Comparison of ENCODE assay signal across 8 cellular contexts in the genomic region with DNA sequence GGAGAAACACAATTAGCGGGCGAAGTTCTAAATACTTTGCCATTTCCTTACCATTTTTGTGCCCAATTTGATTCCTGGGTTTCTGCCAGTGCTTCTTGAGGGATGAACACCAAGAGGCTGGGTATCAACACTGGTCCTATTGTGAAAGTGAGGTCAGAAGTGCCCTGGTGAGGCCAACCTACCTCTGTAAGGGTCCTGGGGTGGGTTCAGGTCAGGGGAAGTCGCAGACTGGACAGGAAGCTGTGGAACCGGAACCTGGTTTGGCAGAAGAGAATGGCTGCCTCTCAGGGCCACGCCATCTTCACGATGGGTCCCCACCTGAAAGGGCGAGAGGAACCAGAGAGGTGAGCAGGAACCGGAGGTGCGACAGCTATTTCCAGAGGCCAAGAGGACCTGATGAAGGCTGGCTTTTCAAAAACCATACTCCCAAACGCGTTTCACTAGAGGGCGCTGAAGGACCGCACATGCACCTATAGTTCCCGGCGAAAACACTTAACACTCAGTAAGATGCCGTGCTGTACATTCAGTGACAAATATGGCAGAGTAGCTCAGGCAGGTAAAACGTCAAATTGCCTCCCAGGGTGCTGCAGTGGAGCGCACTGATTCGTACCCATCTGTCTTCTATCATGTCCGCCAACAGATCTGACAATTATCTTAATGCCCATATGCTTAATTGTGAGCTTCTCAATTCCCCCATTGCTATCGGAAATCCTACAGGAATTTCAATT.
DNase-seq lines count a peak whose midpoint lies in the region; ATAC-seq and TF ChIP-seq lines count a peak whose summit lies in the region.

No MANE protein-coding gene starts in this region.

- TF ChIP-seq CTCF in AG09319 (IDR thresholded peaks at IDR 0.05; ENCODE audit: low read depth, low read length) (peak; percentile 83), WERI-Rb-1 (IDR thresholded peaks at IDR 0.05; ENCODE audit: low read depth, low read length) (peak; percentile 92), right lobe of liver (IDR thresholded peaks at IDR 0.05) (peak; percentile 69 to 86 (median 72))

- TF ChIP-seq POLR2A in right lobe of liver (IDR thresholded peaks at IDR 0.05): no peak

- H3K9me3 ChIP-seq in WERI-Rb-1 (ENCODE audit: severe bottlenecking) (no peaks in the 10 kb centered on the region), right lobe of liver (no peaks in the 10 kb centered on the region)

- H3K36me3 ChIP-seq in WERI-Rb-1: no peaks in the 10 kb centered on the region
- H3K36me3 ChIP-seq in right lobe of liver: no peaks in the 10 kb centered on the region

- intact Hi-C loops in right lobe of liver (cut with DNase I): no loop called here

- H3K4me3 ChIP-seq in WERI-Rb-1 (ENCODE audit: low read depth, low read length) (peak overlapping the region; percentile 35), right lobe of liver (peak overlapping the region in 1 of 3 donors; percentile 5)

- H3K4me1 ChIP-seq in right lobe of liver: peaks cover 0 to 11% (median 0%) of the 10 kb centered on the region in 4 donors

- WGBS in right lobe of liver (ENCODE audit: insufficient coverage, low coverage, low lambda C conversion rate, missing lambda C conversion rate): 31% methylated on average over 15 of the region's 21 CpGs

- ATAC-seq in GM19023 (IDR thresholded peaks at IDR 0.05; ENCODE audit: unreplicated experiment) (peak; percentile 76), HG03159 (IDR thresholded peaks at IDR 0.05; ENCODE audit: unreplicated experiment) (peak; percentile 62), right lobe of liver (peak; percentile 97)

- no peak overlapping the region for H3K27ac ChIP-seq in WERI-Rb-1
- H3K27ac ChIP-seq in right lobe of liver: peak overlapping the region in 1 of 3 donors; percentile 17

- H3K27me3 ChIP-seq in WERI-Rb-1 (ENCODE audit: insufficient read depth, low read depth, severe bottlenecking): no peaks in the 10 kb centered on the region
- no peaks in the 10 kb centered on the region for H3K27me3 ChIP-seq in right lobe of liver

- DNase-seq in AG09319 (ENCODE audit: extremely low read depth, low read depth) (peak; percentile 58), NCI-H2171 (lab: John Stamatoyannopoulos, UW) (peak; percentile 94), WERI-Rb-1 (peak; percentile 87), dedifferentiated amniotic fluid mesenchymal stem cell (ENCODE audit: extremely low spot score) (peak; percentile 74), right lobe of liver (peak; percentile 60 to 78 (median 65))
- peak in 2 of 3 experiments; percentile 1 for DNase-seq in stimulated activated CD4-positive, alpha-beta T cell treated with anti-CD3 and anti-CD28 coated beads, TNF-alpha, amount 100 ng/mL, for 4 hours (ENCODE audit: low read depth in 3 of 3)

Comparison
In these comparisons a context has a peak if more than half of its experiments do, and no peak if none do; other contexts are left out.
1. DNase-seq: peak in every context shown above with its lines; median percentile 94 in NCI-H2171; 87 in WERI-Rb-1; 74 in dedifferentiated amniotic fluid mesenchymal stem cell; 65 in right lobe of liver; 58 in AG09319; 1 in stimulated activated CD4-positive, alpha-beta T cell treated with anti-CD3 and anti-CD28 coated beads, TNF-alpha, amount 100 ng/mL, for 4 hours.